ENCODE assay signal across 18 cellular contexts in the genomic region with DNA sequence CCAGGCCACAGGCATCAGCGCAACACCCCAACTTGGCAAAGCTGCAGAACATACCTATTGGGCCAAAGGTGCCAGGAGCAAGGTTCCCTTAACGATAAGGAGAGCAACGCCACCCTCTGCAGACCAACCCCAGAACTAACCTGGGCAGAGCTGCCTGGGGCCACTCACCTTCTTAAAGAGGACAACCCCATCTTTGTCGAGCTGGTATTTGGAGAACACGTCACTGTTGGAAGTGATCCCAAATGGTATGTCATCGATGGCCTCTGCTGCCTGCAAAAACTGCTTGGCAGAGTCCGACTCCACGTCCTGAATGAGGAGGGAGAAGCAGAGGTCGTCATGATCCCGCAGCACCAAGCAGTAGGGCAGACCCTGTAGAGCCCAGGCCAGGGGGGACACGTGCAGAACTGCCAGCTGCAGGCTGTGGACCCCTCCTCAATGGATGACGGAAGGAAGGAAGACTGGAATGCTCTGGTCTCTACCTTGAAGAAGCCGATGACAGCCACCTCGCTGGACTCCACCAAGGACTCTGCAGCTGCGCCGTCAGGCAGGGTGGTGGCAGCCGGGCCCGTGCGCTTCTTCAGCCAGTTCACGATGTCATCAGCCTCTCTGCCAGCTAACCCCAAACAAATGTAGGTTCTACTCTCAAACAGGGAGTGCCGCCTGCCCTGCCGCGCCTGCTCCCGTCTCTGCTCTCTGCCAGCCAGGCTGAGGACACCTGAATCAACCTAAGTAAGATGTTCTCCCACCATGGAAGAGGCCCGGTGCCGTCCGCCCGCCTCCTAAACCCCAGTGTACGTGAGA. TPM values are rescaled to one million over a fixed set of nuclear protein-coding genes. Genes with fewer than 3 reads are reported as not detected.
DNase-seq lines count a peak whose midpoint lies in the region; ATAC-seq, FAIRE-seq and TF ChIP-seq lines count a peak whose summit lies in the region.
"Had no signal": no experiment of that assay in that cellular context is flagged by ENCODE, and none has a peak within 500 bp of the region (broad histone marks: within the 10 kb centered on the region; RNA-seq: fewer than 3 reads in every experiment).

No MANE protein-coding gene starts in this region.

- no peak overlapping the region for H3K4me2 ChIP-seq in A549
- no peak overlapping the region for H3K4me2 ChIP-seq in GM23338

- POLR2A ChIA-PET in A549 (lab: Yijun Ruan, JAX) = interaction anchor here (0.5 to 1.4 kb wide), 7 partner anchors 10 to 556 kb away, joined by 3 to 7 read pairs (median 3); partner anchors contain the start of genes MCRIP1 and SLC25A10

- no peaks in the 10 kb centered on the region for H3K9me3 ChIP-seq in A549
- H3K9me3 ChIP-seq in adrenal gland (replicated peaks in 1 of 3) = no peaks in the 10 kb centered on the region
- no peaks in the 10 kb centered on the region for H3K9me3 ChIP-seq in kidney (ENCODE audit: control insufficient read depth in 1 of 2, low read length in 2 of 2)
- H3K9me3 ChIP-seq: prostate gland had no signal

- no peak for TF ChIP-seq EP300 in A549 (IDR thresholded peaks at IDR 0.05)

- H4K20me1 ChIP-seq in GM23338 (replicated peaks; ENCODE audit: insufficient read depth) = peaks cover 29% of the 10 kb centered on the region

- H3K27me3 ChIP-seq in GM23338 (ENCODE audit: insufficient read depth) (no peaks in the 10 kb centered on the region), adrenal gland (no peaks in the 10 kb centered on the region)

- no peaks in the 10 kb centered on the region for H3K9me2 ChIP-seq in GM23338 (ENCODE audit: insufficient read depth)

- DNase-seq in A549 (ENCODE audit: low read depth in 1 of 2, low spot score in 1 of 2) = no peak
- DNase-seq in GM23338 (ENCODE audit: low spot score) = peak; percentile 42
- peak in 5 of 7 donors; percentile 64 to 69 (median 67) for DNase-seq in adrenal gland
- DNase-seq in kidney = peak; percentile 66
- no peak for DNase-seq in NCI-H345 treated with DMSO at 0.1 percent for 48 hours (lab: John Stamatoyannopoulos, UW; ENCODE audit: unreplicated experiment)
- no peak for DNase-seq in NCI-H82 (lab: John Stamatoyannopoulos, UW)
- DNase-seq in foreskin melanocyte = no peak
- DNase-seq: activated CD4-positive, alpha-beta T cell treated with anti-CD3 and anti-CD28 coated beads, Interleukin-2, amount 50 U/mL, for 1 hour; activated gamma-delta T cell; cortex of kidney; HCEC 1CT; Kasumi-1; NCI-H345 had no signal

- H3K9me3 Mint-ChIP-seq in GM23338 = no peaks in the 10 kb centered on the region; the same call in 2 of the 3 replicates

- TF ChIP-seq CTCF in A549 (IDR thresholded peaks at IDR 0.05) (no peak), GM23338 (conservative IDR thresholded peaks at IDR 0.05; ENCODE audit: low read depth in 2 of 2) (peak; percentile 26 to 48; a peak in 3 of 4 replicates), adrenal gland (IDR thresholded peaks at IDR 0.05) (no peak), kidney (IDR thresholded peaks at IDR 0.05; ENCODE audit: borderline replicate concordance, extremely low read depth, insufficient read depth) (no peak)

- TF ChIP-seq POLR2A in A549 (IDR thresholded peaks at IDR 0.05; ENCODE audit: low read length) = no peak
- TF ChIP-seq POLR2A in adrenal gland (IDR thresholded peaks at IDR 0.05) = no peak

- H2AFZ ChIP-seq in GM23338 = no peak overlapping the region

- H3K4me3 Mint-ChIP-seq in GM23338 = no peak overlapping the region

- H3K9ac ChIP-seq in kidney (ENCODE audit: low read length in 2 of 2) = no peak overlapping the region

- TF ChIP-seq RAD21 in A549 (conservative IDR thresholded peaks at IDR 0.05 in 1 of 2, IDR thresholded peaks at IDR 0.05 in 1 of 2) = peak in 1 of 2 experiments; percentile 47; a peak in 3 of 5 replicates

- H3K36me3 Mint-ChIP-seq in GM23338 (ENCODE audit: low read depth) = peaks cover 67% of the 10 kb centered on the region

- peaks cover 30% of the 10 kb centered on the region for H3F3A ChIP-seq in GM23338 (replicated peaks; ENCODE audit: low read depth)

- whole genome bisulfite sequencing in A549 (ENCODE audit: missing lambda C conversion rate) = 89% methylated on average over 29 of the region's 29 CpGs
- WGBS in adrenal gland, 4 donors = 55 to 65% (median 58%) methylated on average over 14 to 29 of the region's 29 CpGs

- no peak overlapping the region for H3K4me3 ChIP-seq in A549
- no peak overlapping the region for H3K4me3 ChIP-seq in GM23338
- H3K4me3 ChIP-seq in adrenal gland = no peak overlapping the region
- no peak overlapping the region for H3K4me3 ChIP-seq in kidney (ENCODE audit: low read length in 2 of 2)
- H3K4me3 ChIP-seq: lung, prostate gland, SK-N-MC had no signal

- peaks cover 10% of the 10 kb centered on the region for H3K27me3 Mint-ChIP-seq in GM23338 (ENCODE audit: insufficient read depth, low read depth, poor library complexity)

- peak; percentile 32 to 50; a peak in 4 of 6 replicates for ATAC-seq in A549
- ATAC-seq in GM23338 = peak; percentile 72
- ATAC-seq in HG03342 (IDR thresholded peaks at IDR 0.05; ENCODE audit: unreplicated experiment) = no peak

- H3K79me2 ChIP-seq in GM23338 (replicated peaks; ENCODE audit: insufficient read depth) = peaks cover 47% of the 10 kb centered on the region

- H3K4me1 ChIP-seq in A549 (peaks cover 12% of the 10 kb centered on the region; the same call in 2 of the 3 replicates), GM23338 (ENCODE audit: insufficient read depth) (peaks cover 10% of the 10 kb centered on the region; the same call in 1 of the 2 replicates), adrenal gland (replicated peaks in 1 of 2) (peaks cover 16 to 46% of the 10 kb centered on the region in 2 donors), kidney (ENCODE audit: control insufficient read depth in 1 of 2, insufficient read depth in 1 of 2, low read depth in 1 of 2, low read length in 2 of 2) (peaks cover 10 to 19% of the 10 kb centered on the region in 2 donors)

- FAIRE-seq in A549 (lab: Jason Lieb, UNC) (no peak), kidney (lab: Jason Lieb, UNC) (no peak)

- intact Hi-C loops in adrenal gland (cut with DNase I) = loop anchor here in 1 of 2 donors (5.0 kb wide), 1 partner anchor 33 kb away; no protein-coding TSS in a partner anchor
- intact Hi-C loops in kidney (cut with DNase I) = no loop called here

- CTCF ChIA-PET in A549 (lab: Yijun Ruan, JAX) = interaction anchor here (0.6 to 12.1 kb wide), 12 partner anchors 8 to 170 kb away, joined by 3 to 96 read pairs (median 4); no protein-coding TSS in a partner anchor

- peaks cover 5% of the 10 kb centered on the region for H3K4me1 Mint-ChIP-seq in GM23338

- H3K27ac Mint-ChIP-seq in GM23338 = no peak overlapping the region

- H3K27ac ChIP-seq in A549 (no peak overlapping the region), GM23338 (ENCODE audit: low read depth) (no peak overlapping the region), adrenal gland (peak overlapping the region; percentile 4 to 61 (median 40)), kidney (ENCODE audit: low read depth in 2 of 2, low read length in 2 of 2) (no peak overlapping the region)
- H3K27ac ChIP-seq: prostate gland, SK-N-MC had no signal

- H3K36me3 ChIP-seq in GM23338 (ENCODE audit: insufficient read depth) = peaks cover 7% of the 10 kb centered on the region
- H3K36me3 ChIP-seq in adrenal gland (replicated peaks in 1 of 2) = peaks cover 0 to 83% of the 10 kb centered on the region in 2 donors
- H3K36me3 ChIP-seq in kidney (ENCODE audit: control insufficient read depth in 1 of 2, insufficient read depth in 2 of 2, low read length in 2 of 2) = peaks cover 30 to 51% of the 10 kb centered on the region in 2 donors

RNA-seq across cellular contexts. Expression of gene P4HB, which starts 5.2 kb away (rescaled TPM):
- polyA plus RNA-seq in A549 (2011; rRNA removed) = 102 and 285 TPM in 2 replicates
- 93.4 and 125 TPM in 2 replicates for polyA plus RNA-seq in A549 (2012; cell fraction: cytosol; rRNA removed)
- 245 and 308 TPM in 2 replicates for polyA plus RNA-seq in A549 (2012; cell fraction: nucleus; rRNA removed)
- 606 to 622 TPM (median 607 TPM) in 3 replicates for polyA plus RNA-seq in A549 (2017; fragmentation: RNase III; extraction: RNeasy Plus Mini Kit Qiagen cat#74134 plus additional on column Dnase treatment)
- 213 and 224 TPM in 2 replicates for polyA minus RNA-seq in A549 (2011; rRNA and poly(A)+ RNA removed)
- 418 and 620 TPM in 2 replicates for total RNA-seq in GM23338 (2014; rRNA removed; shearing (Covaris generic))
- polyA plus RNA-seq in GM23338 (2016; fragmentation: Nextera tagmentation; extraction: Ambion mirVana) = 206 and 209 TPM in 2 replicates
- total RNA-seq in adrenal gland = 1,000 to 10,000 TPM in 5 of 8 donors, 100 to 1,000 TPM in 3; 583 to 2,018 (median 1,149) TPM
- 1,000 to 10,000 TPM in 1 of 3 donors, 100 to 1,000 TPM in 2; 546 to 2,717 (median 747) TPM for polyA plus RNA-seq in adrenal gland
- 482 TPM for total RNA-seq in kidney
- polyA plus RNA-seq in kidney (ENCODE audit: insufficient read depth, low read depth, low replicate concordance) = 411 TPM

RNA-seq across cellular contexts. Expression of gene ARHGDIA, which starts 16.0 kb away (rescaled TPM):
- polyA plus RNA-seq in A549 (2011; rRNA removed) (44.3 and 64.0 TPM in 2 replicates), A549 (2017; fragmentation: RNase III; extraction: RNeasy Plus Mini Kit Qiagen cat#74134 plus additional on column Dnase treatment) (497 to 567 TPM (median 503 TPM) in 3 replicates), GM23338 (2016; fragmentation: Nextera tagmentation; extraction: Ambion mirVana) (140 and 152 TPM in 2 replicates), adrenal gland (100 to 1,000 TPM; 180 to 324 (median 250) TPM), kidney (ENCODE audit: insufficient read depth, low read depth, low replicate concordance) (424 TPM)
- 289 and 364 TPM in 2 replicates for polyA plus RNA-seq in A549 (2012; cell fraction: cytosol; rRNA removed)
- polyA plus RNA-seq in A549 (2012; cell fraction: nucleus; rRNA removed) = 444 and 691 TPM in 2 replicates
- 45.3 and 70.2 TPM in 2 replicates for polyA minus RNA-seq in A549 (2011; rRNA and poly(A)+ RNA removed)
- total RNA-seq in GM23338 (2014; rRNA removed; shearing (Covaris generic)) = 80.1 and 125 TPM in 2 replicates
- total RNA-seq in adrenal gland (100 to 1,000 TPM; 134 to 491 (median 236) TPM), kidney (453 TPM)

RNA-seq across cellular contexts. Expression of gene PPP1R27, which starts 20.3 kb away (rescaled TPM):
- polyA plus RNA-seq in A549 (2011; rRNA removed) (not detected in 2 replicates), A549 (2017; fragmentation: RNase III; extraction: RNeasy Plus Mini Kit Qiagen cat#74134 plus additional on column Dnase treatment) (0.09 TPM in 1 of 3 replicates, not detected in the others), GM23338 (2016; fragmentation: Nextera tagmentation; extraction: Ambion mirVana) (0.40 and 0.65 TPM in 2 replicates), adrenal gland (1 to 10 TPM in 2 of 3 donors, under 1 TPM in 1; 0.22 to 3.1 (median 2.6) TPM), kidney (ENCODE audit: insufficient read depth, low read depth, low replicate concordance) (not detected)
- polyA plus RNA-seq in A549 (2012; cell fraction: cytosol; rRNA removed) = 0.30 and 0.39 TPM in 2 replicates
- 0.43 and 0.86 TPM in 2 replicates for polyA plus RNA-seq in A549 (2012; cell fraction: nucleus; rRNA removed)
- polyA minus RNA-seq in A549 (2011; rRNA and poly(A)+ RNA removed) = not detected in 2 replicates
- total RNA-seq in GM23338 (2014; rRNA removed; shearing (Covaris generic)) = not detected in 2 replicates
- total RNA-seq in adrenal gland (under 1 TPM in 2 of 8 donors, not detected in 6; 0.46 to 0.92 TPM), kidney (not detected)
- total RNA-seq: lung, temporal lobe had no signal

RNA-seq across cellular contexts. Expression of gene MCRIP1, which starts 22.1 kb away (rescaled TPM):
- polyA plus RNA-seq in A549 (2011; rRNA removed) (30.9 and 32.0 TPM in 2 replicates), A549 (2017; fragmentation: RNase III; extraction: RNeasy Plus Mini Kit Qiagen cat#74134 plus additional on column Dnase treatment) (43.9 to 51.0 TPM (median 45.1 TPM) in 3 replicates), GM23338 (2016; fragmentation: Nextera tagmentation; extraction: Ambion mirVana) (99.5 and 101 TPM in 2 replicates), adrenal gland (100 to 1,000 TPM in 2 of 3 donors, 1 to 10 TPM in 1; 5.0 to 248 (median 144) TPM), kidney (ENCODE audit: insufficient read depth, low read depth, low replicate concordance) (151 TPM)
- 87.2 and 126 TPM in 2 replicates for polyA plus RNA-seq in A549 (2012; cell fraction: cytosol; rRNA removed)
- 108 and 113 TPM in 2 replicates for polyA plus RNA-seq in A549 (2012; cell fraction: nucleus; rRNA removed)
- 8.6 and 12.1 TPM in 2 replicates for polyA minus RNA-seq in A549 (2011; rRNA and poly(A)+ RNA removed)
- 85.2 and 110 TPM in 2 replicates for total RNA-seq in GM23338 (2014; rRNA removed; shearing (Covaris generic))
- total RNA-seq in adrenal gland (100 to 1,000 TPM in 1 of 8 donors, 10 to 100 TPM in 7; 63.5 to 115 (median 77.4) TPM), kidney (88.3 TPM)

RNA-seq across cellular contexts. Expression of gene ALYREF, which starts 36.2 kb away (rescaled TPM):
- polyA plus RNA-seq in A549 (2011; rRNA removed) (125 and 130 TPM in 2 replicates), A549 (2017; fragmentation: RNase III; extraction: RNeasy Plus Mini Kit Qiagen cat#74134 plus additional on column Dnase treatment) (135 to 164 TPM (median 141 TPM) in 3 replicates), GM23338 (2016; fragmentation: Nextera tagmentation; extraction: Ambion mirVana) (36.5 and 54.3 TPM in 2 replicates), adrenal gland (10 to 100 TPM; 13.0 to 28.2 (median 15.2) TPM), kidney (ENCODE audit: insufficient read depth, low read depth, low replicate concordance) (45.3 TPM)
- 331 and 354 TPM in 2 replicates for polyA plus RNA-seq in A549 (2012; cell fraction: cytosol; rRNA removed)
- polyA plus RNA-seq in A549 (2012; cell fraction: nucleus; rRNA removed) = 231 and 250 TPM in 2 replicates
- 175 and 190 TPM in 2 replicates for polyA minus RNA-seq in A549 (2011; rRNA and poly(A)+ RNA removed)
- total RNA-seq in GM23338 (2014; rRNA removed; shearing (Covaris generic)) = 236 TPM in 2 replicates
- total RNA-seq in adrenal gland (10 to 100 TPM; 15.2 to 69.3 (median 45.0) TPM), kidney (59.3 TPM)

Comparison
In these comparisons a context has a peak if more than half of its experiments do, and no peak if none do; other contexts are left out.
1. DNase-seq: peak in GM23338 (single experiment), adrenal gland (5 of 7) and kidney (single experiment); none in A549 (0 of 2), NCI-H345 treated with DMSO at 0.1 percent for 48 hours (single experiment), NCI-H82 (single experiment) and foreskin melanocyte (single experiment).
2. H3K27ac ChIP-seq: peak in adrenal gland (5 of 5); none in A549 (0 of 2), GM23338 (single experiment) and kidney (0 of 2).
3. CTCF ChIP-seq: peak in GM23338 (2 of 2); none in A549 (single experiment), adrenal gland (0 of 6) and kidney (single experiment).